ENCODE assay signal across 22 cellular contexts in genomic region chr10:30080161-30080560, GRCh38. TPM values are rescaled to one million over a fixed set of nuclear protein-coding genes. Genes with fewer than 3 reads are reported as not detected.
DNase-seq lines count a peak whose midpoint lies in the region; ATAC-seq and TF ChIP-seq lines count a peak whose summit lies in the region.
"Had no signal": no experiment of that assay in that cellular context is flagged by ENCODE, and none has a peak within 500 bp of the region (broad histone marks: within the 10 kb centered on the region; RNA-seq: fewer than 3 reads in every experiment).

No MANE protein-coding gene starts in this region.

- no peaks in the 10 kb centered on the region for H3K9me3 ChIP-seq in osteoblast (ENCODE audit: low read depth, low read length)

- no peaks in the 10 kb centered on the region for H4K20me1 ChIP-seq in osteoblast (ENCODE audit: insufficient read depth, low read length)

- no peak overlapping the region for H3K4me2 ChIP-seq in osteoblast (ENCODE audit: insufficient read depth, low read length)

- intact Hi-C loops in posterior cingulate gyrus (cut with DNase I) = no loop called here

- H3K27ac ChIP-seq in osteoblast (ENCODE audit: low read depth, low read length) = no peak overlapping the region
- H3K27ac ChIP-seq: C4-2B, SK-N-MC had no signal

- H3K4me1 ChIP-seq in osteoblast (ENCODE audit: insufficient read depth, low read length) = peaks cover 7% of the 10 kb centered on the region

- TF ChIP-seq CTCF in epithelial cell of esophagus (IDR thresholded peaks at IDR 0.05; ENCODE audit: insufficient read depth, low read depth, low read length, missing control alignments) (no peak), osteoblast (IDR thresholded peaks at IDR 0.05; ENCODE audit: extremely low read depth, low read depth, low read length) (no peak)

- ATAC-seq in HG03159 (IDR thresholded peaks at IDR 0.05; ENCODE audit: unreplicated experiment) = no peak

- H3K4me3 ChIP-seq in epithelial cell of esophagus (ENCODE audit: low read length) (no peak overlapping the region), osteoblast (ENCODE audit: insufficient read depth, low read length) (no peak overlapping the region)
- H3K4me3 ChIP-seq: SK-N-MC had no signal

- H3K79me2 ChIP-seq in osteoblast (ENCODE audit: insufficient read depth, low read length) = no peaks in the 10 kb centered on the region

- H3K27me3 ChIP-seq in osteoblast (ENCODE audit: insufficient read depth, low read length) = no peaks in the 10 kb centered on the region

- H3K36me3 ChIP-seq in osteoblast (ENCODE audit: insufficient read depth, low read length) = no peaks in the 10 kb centered on the region

- peak; percentile 51 for DNase-seq in AG20443 (ENCODE audit: low spot score)
- DNase-seq in HT1080 (ENCODE audit: low read depth) = peak; percentile 73
- peak; percentile 13 for DNase-seq in epithelial cell of esophagus (ENCODE audit: low read depth)
- DNase-seq in osteoblast (ENCODE audit: insufficient read length, low spot score, missing footprints) = peak; percentile 87
- no peak for DNase-seq in posterior cingulate gyrus
- DNase-seq in effector CD4-positive, alpha-beta T cell = no peak
- DNase-seq: AML-193, DMS79 treated with DMSO at 0.1 percent for 48 hours, GDM1, H9, KG1, NCI-H1417 treated with DMSO at 0.1 percent for 48 hours, NCI-H187 treated with DMSO at 0.1 percent for 48 hours, NCI-H2227 treated with DMSO at 0.1 percent for 48 hours, NCI-H510A treated with DMSO at 0.1 percent for 48 hours, NCI-H774, SHP77 had no signal

- H2AFZ ChIP-seq in osteoblast (ENCODE audit: low read length) = no peak overlapping the region

RNA-seq across cellular contexts. Expression of gene JCAD, which starts 20.8 kb away (rescaled TPM):
- total RNA-seq in HT1080 (2014; rRNA removed; shearing (Covaris generic)) = 8.5 and 9.5 TPM in 2 replicates
- polyA plus RNA-seq in HT1080 (2015; cell fraction: cytosol; rRNA removed) = 8.3 and 9.8 TPM in 2 replicates
- polyA plus RNA-seq in HT1080 (2015; cell fraction: nucleus; rRNA removed) = 8.7 and 9.0 TPM in 2 replicates
- 47.0 and 52.7 TPM in 2 replicates for total RNA-seq in osteoblast
- total RNA-seq: M059J, OCI-LY7 had no signal

Comparison
In these comparisons a context has a peak if more than half of its experiments do, and no peak if none do; other contexts are left out.
1. DNase-seq: peak in AG20443 (single experiment), HT1080 (single experiment), epithelial cell of esophagus (single experiment) and osteoblast (single experiment); none in posterior cingulate gyrus (0 of 10) and effector CD4-positive, alpha-beta T cell (single experiment).